17 cellular contexts compared by ENCODE assay signal in genomic region chr6:160010067-160010466, GRCh38. TPM values are rescaled to one million over a fixed set of nuclear protein-coding genes. Genes with fewer than 3 reads are reported as not detected.
DNase-seq lines count a peak whose midpoint lies in the region; ATAC-seq and TF ChIP-seq lines count a peak whose summit lies in the region.
"Had no signal": no experiment of that assay in that cellular context is flagged by ENCODE, and none has a peak within 500 bp of the region (broad histone marks: within the 10 kb centered on the region; RNA-seq: fewer than 3 reads in every experiment).

No MANE protein-coding gene starts in this region.

- H3K36me3 Mint-ChIP-seq in activated CD4-positive, alpha-beta memory T cell treated with anti-CD3 and anti-CD28 coated beads for 36 hours: peaks cover 43% of the 10 kb centered on the region

- TF ChIP-seq CTCF in foreskin keratinocyte (conservative IDR thresholded peaks at IDR 0.05): no peak

- no peak overlapping the region for H3K27ac ChIP-seq in foreskin keratinocyte

- CTCF ChIA-PET in activated CD4-positive, alpha-beta memory T cell treated with anti-CD3 and anti-CD28 coated beads for 36 hours (lab: Charles Lee): interaction anchor here (0.6 kb wide), 1 partner anchor 57 kb away, joined by 4 read pairs; no protein-coding TSS in a partner anchor

- H3K27me3 Mint-ChIP-seq in activated CD4-positive, alpha-beta memory T cell treated with anti-CD3 and anti-CD28 coated beads for 36 hours: no peaks in the 10 kb centered on the region
- H3K27me3 Mint-ChIP-seq: activated naive CD8-positive, alpha-beta T cell treated with anti-CD3 and anti-CD28 coated beads, Interleukin-2, amount 10 ng/mL, durations not matched to agents 7 days and 5 days; stimulated activated naive CD8-positive, alpha-beta T cell treated with anti-CD3 and anti-CD28 coated beads, Interleukin-15, Interleukin-2, amounts not matched to agents 100 ng/mL and 50 ng/mL, for 24 hours had no signal

- no peaks in the 10 kb centered on the region for H3K9me3 Mint-ChIP-seq in activated CD4-positive, alpha-beta memory T cell treated with anti-CD3 and anti-CD28 coated beads for 36 hours
- H3K9me3 Mint-ChIP-seq: stimulated activated naive CD8-positive, alpha-beta T cell treated with anti-CD3 and anti-CD28 coated beads, Interleukin-15, Interleukin-2, amounts not matched to agents 100 ng/mL and 50 ng/mL, for 24 hours; T-helper 2 cell treated with Interferon-gamma antibody and Interleukin-4, amounts not matched to agents 5 μg/mL and 100 μg/mL, for 36 hours had no signal

- H3K27ac Mint-ChIP-seq in activated CD4-positive, alpha-beta memory T cell treated with anti-CD3 and anti-CD28 coated beads for 36 hours: no peak overlapping the region
- H3K27ac Mint-ChIP-seq: activated naive CD8-positive, alpha-beta T cell treated with anti-CD3 and anti-CD28 coated beads, Interleukin-2, amount 10 ng/mL, durations not matched to agents 7 days and 5 days; T-helper 2 cell treated with Interferon-gamma antibody and Interleukin-4, amounts not matched to agents 5 μg/mL and 100 μg/mL, for 36 hours had no signal

- peaks cover 45% of the 10 kb centered on the region for H3K4me1 Mint-ChIP-seq in activated CD4-positive, alpha-beta memory T cell treated with anti-CD3 and anti-CD28 coated beads for 36 hours (ENCODE audit: low read depth)

- DNase-seq in Right ventricle myocardium superior: peak; percentile 69
- no peak for DNase-seq in cardiac septum (ENCODE audit: low spot score)
- DNase-seq in fibroblast of gingiva (ENCODE audit: low read depth): peak; percentile 39
- DNase-seq in myocyte (ENCODE audit: low read depth): peak; percentile 92
- no peak for DNase-seq in midbrain (lab: John Stamatoyannopoulos, UW)
- no peak for DNase-seq in amniotic stem cell (lab: John Stamatoyannopoulos, UW)
- no peak for DNase-seq in foreskin keratinocyte
- no peak for DNase-seq in activated CD4-positive, alpha-beta memory T cell treated with anti-CD3 and anti-CD28 coated beads for 36 hours
- DNase-seq: 8988T; activated naive CD8-positive, alpha-beta T cell treated with anti-CD3 and anti-CD28 coated beads, Interleukin-2, amount 10 ng/mL, durations not matched to agents 7 days and 5 days; activated T-cell treated with anti-CD3 and anti-CD28 coated beads for 4 hours; COR-L47; islet precursor cell; NCI-H2029 treated with DMSO at 0.1 percent for 48 hours; NCI-H774 had no signal

- POLR2A ChIA-PET in activated CD4-positive, alpha-beta memory T cell treated with anti-CD3 and anti-CD28 coated beads for 36 hours (lab: Charles Lee): no interaction called here

- peaks cover 8% of the 10 kb centered on the region for H3K4me1 ChIP-seq in foreskin keratinocyte

- intact Hi-C loops in Right ventricle myocardium superior (cut with DNase I): no loop called here
- intact Hi-C loops in cardiac septum (cut with DNase I): no loop called here
- intact Hi-C loops in activated CD4-positive, alpha-beta memory T cell treated with anti-CD3 and anti-CD28 coated beads for 36 hours (cut with micrococcal nuclease): no loop called here

- no peaks in the 10 kb centered on the region for H3K27me3 ChIP-seq in foreskin keratinocyte

- no peak overlapping the region for H3K4me3 Mint-ChIP-seq in activated CD4-positive, alpha-beta memory T cell treated with anti-CD3 and anti-CD28 coated beads for 36 hours
- H3K4me3 Mint-ChIP-seq: activated naive CD8-positive, alpha-beta T cell treated with anti-CD3 and anti-CD28 coated beads, Interleukin-2, amount 10 ng/mL, durations not matched to agents 7 days and 5 days; stimulated activated naive CD8-positive, alpha-beta T cell treated with anti-CD3 and anti-CD28 coated beads, Interleukin-15, Interleukin-2, amounts not matched to agents 100 ng/mL and 50 ng/mL, for 24 hours; T-helper 2 cell treated with Interferon-gamma antibody and Interleukin-4, amounts not matched to agents 5 μg/mL and 100 μg/mL, for 36 hours had no signal

- peak; percentile 63 for ATAC-seq in Right ventricle myocardium superior (ENCODE audit: poor library complexity)
- no peak for ATAC-seq in foreskin keratinocyte

RNA-seq across cellular contexts. Expression of gene IGF2R, which starts 41.2 kb away (rescaled TPM):
- total RNA-seq in Right ventricle myocardium superior (68.4 TPM), cardiac septum (54.6 TPM), myocyte (81.3 and 85.3 TPM in 2 replicates), foreskin keratinocyte (65.6 and 66.5 TPM in 2 replicates)
- 146 TPM for polyA plus RNA-seq in myocyte (2012)
- 15.9 and 21.2 TPM in 2 replicates for polyA plus RNA-seq in foreskin keratinocyte
- total RNA-seq in activated CD4-positive, alpha-beta memory T cell treated with anti-CD3 and anti-CD28 coated beads for 36 hours: 10 to 100 TPM; 73.5 to 75.5 TPM

Comparison
In these comparisons a context has a peak if more than half of its experiments do, and no peak if none do; other contexts are left out.
1. DNase-seq: peak in Right ventricle myocardium superior (single experiment), fibroblast of gingiva (single experiment) and myocyte (single experiment); none in cardiac septum (single experiment), midbrain (single experiment), amniotic stem cell (single experiment), foreskin keratinocyte (0 of 2) and activated CD4-positive, alpha-beta memory T cell treated with anti-CD3 and anti-CD28 coated beads for 36 hours (single experiment).